ENCODE assay signal across 1 cellular context in the genomic region with DNA sequence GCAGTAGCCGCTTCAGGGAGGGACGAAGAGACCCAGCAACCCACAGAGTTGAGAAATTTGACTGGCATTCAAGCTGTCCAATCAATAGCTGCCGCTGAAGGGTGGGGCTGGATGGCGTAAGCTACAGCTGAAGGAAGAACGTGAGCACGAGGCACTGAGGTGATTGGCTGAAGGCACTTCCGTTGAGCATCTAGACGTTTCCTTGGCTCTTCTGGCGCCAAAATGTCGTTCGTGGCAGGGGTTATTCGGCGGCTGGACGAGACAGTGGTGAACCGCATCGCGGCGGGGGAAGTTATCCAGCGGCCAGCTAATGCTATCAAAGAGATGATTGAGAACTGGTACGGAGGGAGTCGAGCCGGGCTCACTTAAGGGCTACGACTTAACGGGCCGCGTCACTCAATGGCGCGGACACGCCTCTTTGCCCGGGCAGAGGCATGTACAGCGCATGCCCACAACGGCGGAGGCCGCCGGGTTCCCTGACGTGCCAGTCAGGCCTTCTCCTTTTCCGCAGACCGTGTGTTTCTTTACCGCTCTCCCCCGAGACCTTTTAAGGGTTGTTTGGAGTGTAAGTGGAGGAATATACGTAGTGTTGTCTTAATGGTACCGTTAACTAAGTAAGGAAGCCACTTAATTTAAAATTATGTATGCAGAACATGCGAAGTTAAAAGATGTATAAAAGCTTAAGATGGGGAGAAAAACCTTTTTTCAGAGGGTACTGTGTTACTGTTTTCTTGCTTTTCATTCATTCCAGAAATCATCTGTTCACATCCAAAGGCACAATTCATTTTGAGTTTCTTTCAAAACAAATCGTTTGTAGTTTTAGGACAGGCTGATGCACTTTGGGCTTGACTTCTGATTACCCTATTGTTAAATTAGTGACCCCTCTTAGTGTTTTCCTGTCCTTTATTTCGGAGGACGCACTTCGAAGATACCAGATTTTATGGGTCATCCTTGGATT.
A peak's percentile ranks its signal among the peaks of the same experiment; 100 is the strongest.
TF ChIP-seq lines count a peak whose summit lies in the region.

A gene (plus strand): TSS at position 193 of the 958 bp plus-strand sequence. CDS start 30 bp downstream, at position 223.

TF ChIP-seq in HEK293, 187 proteins besides CTCF, POLR2A, EP300 and RAD21 (continued from another document and continues in another):
- TF ChIP-seq HOXA7 (CRISPR knock-in tag; IDR thresholded peaks at IDR 0.05; ENCODE audit: borderline replicate concordance) (no peak), ZBTB48 (tag by site-specific recombination; IDR thresholded peaks at IDR 0.05) (peak; percentile 63; the same call in 1 of the 2 replicates), ZNF76 (tag by site-specific recombination; IDR thresholded peaks at IDR 0.05; ENCODE audit: borderline replicate concordance, low read depth) (peak; percentile 53; the same call in 1 of the 2 replicates), ZNF776 (tag by site-specific recombination; IDR thresholded peaks at IDR 0.05; ENCODE audit: borderline replicate concordance) (no peak), ZNF423 (tag by site-specific recombination; IDR thresholded peaks at IDR 0.05) (no peak), ZNF600 (tag by site-specific recombination; IDR thresholded peaks at IDR 0.05) (0 out of 2 replicates have a peak, but pooled peaks have one; percentile 37), ZNF211 (tag by site-specific recombination; IDR thresholded peaks at IDR 0.05; ENCODE audit: low read depth) (no peak), ZNF629 (tag by site-specific recombination; IDR thresholded peaks at IDR 0.05) (peak; percentile 96), ZEB2 (tag by site-specific recombination; IDR thresholded peaks at IDR 0.05) (peak; percentile 57), ZBTB21 (tag by site-specific recombination; IDR thresholded peaks at IDR 0.05) (peak; percentile 88), ZNF302 (tag by site-specific recombination; IDR thresholded peaks at IDR 0.05; ENCODE audit: low read depth) (no peak), ZNF23 (tag by site-specific recombination; IDR thresholded peaks at IDR 0.05; ENCODE audit: borderline replicate concordance) (no peak), ZNF610 (tag by site-specific recombination; IDR thresholded peaks at IDR 0.05; ENCODE audit: borderline replicate concordance) (no peak), ZNF521 (tag by site-specific recombination; IDR thresholded peaks at IDR 0.05) (no peak), ZNF626 (tag by site-specific recombination; IDR thresholded peaks at IDR 0.05) (no peak), ZNF350 (tag by site-specific recombination; IDR thresholded peaks at IDR 0.05) (no peak), ZNF2 (tag by site-specific recombination; IDR thresholded peaks at IDR 0.05) (peak; percentile 97), ZNF10 (tag by site-specific recombination; IDR thresholded peaks at IDR 0.05) (no peak), ZNF266 (tag by site-specific recombination; IDR thresholded peaks at IDR 0.05; ENCODE audit: low read depth) (no peak), SP2 (tag by site-specific recombination; IDR thresholded peaks at IDR 0.05) (peak; percentile 97), KLF9 (tag by site-specific recombination; IDR thresholded peaks at IDR 0.05; ENCODE audit: low read depth) (peak; percentile 92), REPIN1 (tag by site-specific recombination; IDR thresholded peaks at IDR 0.05; ENCODE audit: low read depth) (no peak), YY1 (tag by site-specific recombination; IDR thresholded peaks at IDR 0.05) (peak; percentile 99), TRIM28 (IDR thresholded peaks at IDR 0.05; ENCODE audit: borderline replicate concordance, low read length) (no peak), ZNF433 (tag by site-specific recombination; IDR thresholded peaks at IDR 0.05; ENCODE audit: low read depth) (no peak), ZNF777 (tag by site-specific recombination; IDR thresholded peaks at IDR 0.05; ENCODE audit: borderline replicate concordance) (no peak), ZXDB (tag by site-specific recombination; IDR thresholded peaks at IDR 0.05) (peak; percentile 92), ZNF677 (tag by site-specific recombination; IDR thresholded peaks at IDR 0.05) (no peak), KLF8 (tag by site-specific recombination; IDR thresholded peaks at IDR 0.05) (peak; percentile 76), BCL11A (tag by site-specific recombination; IDR thresholded peaks at IDR 0.05; ENCODE audit: low read depth) (no peak), ZNF274 (IDR thresholded peaks at IDR 0.05; ENCODE audit: low read length) (no peak), ZNF274 (tag by site-specific recombination; IDR thresholded peaks at IDR 0.05; ENCODE audit: borderline replicate concordance) (no peak), GLIS1 (tag by site-specific recombination; IDR thresholded peaks at IDR 0.05) (peak; percentile 30; the same call in 1 of the 2 replicates), ZNF707 (tag by site-specific recombination; IDR thresholded peaks at IDR 0.05) (no peak), SETDB1 (IDR thresholded peaks at IDR 0.05; ENCODE audit: insufficient read length, low read length) (peak; percentile 74), ZNF394 (tag by site-specific recombination; IDR thresholded peaks at IDR 0.05; ENCODE audit: borderline replicate concordance) (peak; percentile 36; the same call in 1 of the 2 replicates), ZNF555 (tag by site-specific recombination; conservative IDR thresholded peaks at IDR 0.05) (no peak), GLIS2 (tag by site-specific recombination; IDR thresholded peaks at IDR 0.05) (no peak), ZNF426 (tag by site-specific recombination; IDR thresholded peaks at IDR 0.05) (no peak), ZNF37A (tag by site-specific recombination; IDR thresholded peaks at IDR 0.05) (no peak), OSR2 (tag by site-specific recombination; IDR thresholded peaks at IDR 0.05) (peak; percentile 69), ZNF660 (tag by site-specific recombination; IDR thresholded peaks at IDR 0.05) (peak; percentile 31; the same call in 1 of the 2 replicates), ZNF157 (tag by site-specific recombination; IDR thresholded peaks at IDR 0.05) (no peak), ZNF510 (tag by site-specific recombination; IDR thresholded peaks at IDR 0.05; ENCODE audit: insufficient replicate concordance) (no peak)
- TF ChIP-seq, protein P1, sequence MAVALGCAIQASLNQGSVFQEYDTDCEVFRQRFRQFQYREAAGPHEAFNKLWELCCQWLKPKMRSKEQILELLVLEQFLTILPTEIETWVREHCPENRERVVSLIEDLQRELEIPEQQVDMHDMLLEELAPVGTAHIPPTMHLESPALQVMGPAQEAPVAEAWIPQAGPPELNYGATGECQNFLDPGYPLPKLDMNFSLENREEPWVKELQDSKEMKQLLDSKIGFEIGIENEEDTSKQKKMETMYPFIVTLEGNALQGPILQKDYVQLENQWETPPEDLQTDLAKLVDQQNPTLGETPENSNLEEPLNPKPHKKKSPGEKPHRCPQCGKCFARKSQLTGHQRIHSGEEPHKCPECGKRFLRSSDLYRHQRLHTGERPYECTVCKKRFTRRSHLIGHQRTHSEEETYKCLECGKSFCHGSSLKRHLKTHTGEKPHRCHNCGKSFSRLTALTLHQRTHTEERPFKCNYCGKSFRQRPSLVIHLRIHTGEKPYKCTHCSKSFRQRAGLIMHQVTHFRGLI (tag by site-specific recombination; IDR thresholded peaks at IDR 0.05): no peak
- TF ChIP-seq, protein P2, sequence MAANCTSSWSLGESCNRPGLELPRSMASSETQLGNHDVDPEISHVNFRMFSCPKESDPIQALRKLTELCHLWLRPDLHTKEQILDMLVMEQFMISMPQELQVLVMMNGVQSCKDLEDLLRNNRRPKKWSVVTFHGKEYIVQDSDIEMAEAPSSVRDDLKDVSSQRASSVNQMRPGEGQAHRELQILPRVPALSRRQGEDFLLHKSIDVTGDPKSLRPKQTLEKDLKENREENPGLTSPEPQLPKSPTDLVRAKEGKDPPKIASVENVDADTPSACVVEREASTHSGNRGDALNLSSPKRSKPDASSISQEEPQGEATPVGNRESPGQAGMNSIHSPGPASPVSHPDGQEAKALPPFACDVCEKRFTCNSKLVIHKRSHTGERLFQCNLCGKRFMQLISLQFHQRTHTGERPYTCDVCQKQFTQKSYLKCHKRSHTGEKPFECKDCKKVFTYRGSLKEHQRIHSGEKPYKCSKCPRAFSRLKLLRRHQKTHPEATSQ (tag by site-specific recombination; IDR thresholded peaks at IDR 0.05): no peak
- TF ChIP-seq, protein P3, sequence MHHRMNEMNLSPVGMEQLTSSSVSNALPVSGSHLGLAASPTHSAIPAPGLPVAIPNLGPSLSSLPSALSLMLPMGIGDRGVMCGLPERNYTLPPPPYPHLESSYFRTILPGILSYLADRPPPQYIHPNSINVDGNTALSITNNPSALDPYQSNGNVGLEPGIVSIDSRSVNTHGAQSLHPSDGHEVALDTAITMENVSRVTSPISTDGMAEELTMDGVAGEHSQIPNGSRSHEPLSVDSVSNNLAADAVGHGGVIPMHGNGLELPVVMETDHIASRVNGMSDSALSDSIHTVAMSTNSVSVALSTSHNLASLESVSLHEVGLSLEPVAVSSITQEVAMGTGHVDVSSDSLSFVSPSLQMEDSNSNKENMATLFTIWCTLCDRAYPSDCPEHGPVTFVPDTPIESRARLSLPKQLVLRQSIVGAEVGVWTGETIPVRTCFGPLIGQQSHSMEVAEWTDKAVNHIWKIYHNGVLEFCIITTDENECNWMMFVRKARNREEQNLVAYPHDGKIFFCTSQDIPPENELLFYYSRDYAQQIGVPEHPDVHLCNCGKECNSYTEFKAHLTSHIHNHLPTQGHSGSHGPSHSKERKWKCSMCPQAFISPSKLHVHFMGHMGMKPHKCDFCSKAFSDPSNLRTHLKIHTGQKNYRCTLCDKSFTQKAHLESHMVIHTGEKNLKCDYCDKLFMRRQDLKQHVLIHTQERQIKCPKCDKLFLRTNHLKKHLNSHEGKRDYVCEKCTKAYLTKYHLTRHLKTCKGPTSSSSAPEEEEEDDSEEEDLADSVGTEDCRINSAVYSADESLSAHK (tag by site-specific recombination; IDR thresholded peaks at IDR 0.05): no peak
- TF ChIP-seq, protein P4, sequence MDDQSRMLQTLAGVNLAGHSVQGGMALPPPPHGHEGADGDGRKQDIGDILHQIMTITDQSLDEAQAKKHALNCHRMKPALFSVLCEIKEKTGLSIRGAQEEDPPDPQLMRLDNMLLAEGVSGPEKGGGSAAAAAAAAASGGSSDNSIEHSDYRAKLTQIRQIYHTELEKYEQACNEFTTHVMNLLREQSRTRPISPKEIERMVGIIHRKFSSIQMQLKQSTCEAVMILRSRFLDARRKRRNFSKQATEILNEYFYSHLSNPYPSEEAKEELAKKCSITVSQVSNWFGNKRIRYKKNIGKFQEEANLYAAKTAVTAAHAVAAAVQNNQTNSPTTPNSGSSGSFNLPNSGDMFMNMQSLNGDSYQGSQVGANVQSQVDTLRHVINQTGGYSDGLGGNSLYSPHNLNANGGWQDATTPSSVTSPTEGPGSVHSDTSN (CRISPR knock-in tag; IDR thresholded peaks at IDR 0.05): no peak; the same call in 1 of the 2 replicates
- TF ChIP-seq, protein P5, sequence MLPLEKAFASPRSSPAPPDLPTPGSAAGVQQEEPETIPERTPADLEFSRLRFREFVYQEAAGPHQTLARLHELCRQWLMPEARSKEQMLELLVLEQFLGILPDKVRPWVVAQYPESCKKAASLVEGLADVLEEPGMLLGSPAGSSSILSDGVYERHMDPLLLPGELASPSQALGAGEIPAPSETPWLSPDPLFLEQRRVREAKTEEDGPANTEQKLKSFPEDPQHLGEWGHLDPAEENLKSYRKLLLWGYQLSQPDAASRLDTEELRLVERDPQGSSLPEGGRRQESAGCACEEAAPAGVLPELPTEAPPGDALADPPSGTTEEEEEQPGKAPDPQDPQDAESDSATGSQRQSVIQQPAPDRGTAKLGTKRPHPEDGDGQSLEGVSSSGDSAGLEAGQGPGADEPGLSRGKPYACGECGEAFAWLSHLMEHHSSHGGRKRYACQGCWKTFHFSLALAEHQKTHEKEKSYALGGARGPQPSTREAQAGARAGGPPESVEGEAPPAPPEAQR (tag by site-specific recombination; IDR thresholded peaks at IDR 0.05): no peak
- TF ChIP-seq, protein P6, sequence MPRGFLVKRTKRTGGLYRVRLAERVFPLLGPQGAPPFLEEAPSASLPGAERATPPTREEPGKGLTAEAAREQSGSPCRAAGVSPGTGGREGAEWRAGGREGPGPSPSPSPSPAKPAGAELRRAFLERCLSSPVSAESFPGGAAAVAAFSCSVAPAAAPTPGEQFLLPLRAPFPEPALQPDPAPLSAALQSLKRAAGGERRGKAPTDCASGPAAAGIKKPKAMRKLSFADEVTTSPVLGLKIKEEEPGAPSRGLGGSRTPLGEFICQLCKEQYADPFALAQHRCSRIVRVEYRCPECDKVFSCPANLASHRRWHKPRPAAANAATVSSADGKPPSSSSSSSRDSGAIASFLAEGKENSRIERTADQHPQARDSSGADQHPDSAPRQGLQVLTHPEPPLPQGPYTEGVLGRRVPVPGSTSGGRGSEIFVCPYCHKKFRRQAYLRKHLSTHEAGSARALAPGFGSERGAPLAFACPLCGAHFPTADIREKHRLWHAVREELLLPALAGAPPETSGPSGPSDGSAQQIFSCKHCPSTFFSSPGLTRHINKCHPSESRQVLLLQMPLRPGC (tag by site-specific recombination; IDR thresholded peaks at IDR 0.05): peak; percentile 24; the same call in 1 of the 2 replicates
- TF ChIP-seq, protein P7, sequence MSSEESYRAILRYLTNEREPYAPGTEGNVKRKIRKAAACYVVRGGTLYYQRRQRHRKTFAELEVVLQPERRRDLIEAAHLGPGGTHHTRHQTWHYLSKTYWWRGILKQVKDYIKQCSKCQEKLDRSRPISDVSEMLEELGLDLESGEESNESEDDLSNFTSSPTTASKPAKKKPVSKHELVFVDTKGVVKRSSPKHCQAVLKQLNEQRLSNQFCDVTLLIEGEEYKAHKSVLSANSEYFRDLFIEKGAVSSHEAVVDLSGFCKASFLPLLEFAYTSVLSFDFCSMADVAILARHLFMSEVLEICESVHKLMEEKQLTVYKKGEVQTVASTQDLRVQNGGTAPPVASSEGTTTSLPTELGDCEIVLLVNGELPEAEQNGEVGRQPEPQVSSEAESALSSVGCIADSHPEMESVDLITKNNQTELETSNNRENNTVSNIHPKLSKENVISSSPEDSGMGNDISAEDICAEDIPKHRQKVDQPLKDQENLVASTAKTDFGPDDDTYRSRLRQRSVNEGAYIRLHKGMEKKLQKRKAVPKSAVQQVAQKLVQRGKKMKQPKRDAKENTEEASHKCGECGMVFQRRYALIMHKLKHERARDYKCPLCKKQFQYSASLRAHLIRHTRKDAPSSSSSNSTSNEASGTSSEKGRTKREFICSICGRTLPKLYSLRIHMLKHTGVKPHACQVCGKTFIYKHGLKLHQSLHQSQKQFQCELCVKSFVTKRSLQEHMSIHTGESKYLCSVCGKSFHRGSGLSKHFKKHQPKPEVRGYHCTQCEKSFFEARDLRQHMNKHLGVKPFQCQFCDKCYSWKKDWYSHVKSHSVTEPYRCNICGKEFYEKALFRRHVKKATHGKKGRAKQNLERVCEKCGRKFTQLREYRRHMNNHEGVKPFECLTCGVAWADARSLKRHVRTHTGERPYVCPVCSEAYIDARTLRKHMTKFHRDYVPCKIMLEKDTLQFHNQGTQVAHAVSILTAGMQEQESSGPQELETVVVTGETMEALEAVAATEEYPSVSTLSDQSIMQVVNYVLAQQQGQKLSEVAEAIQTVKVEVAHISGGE (tag by site-specific recombination; conservative IDR thresholded peaks at IDR 0.05; ENCODE audit: low read depth): peak; percentile 31; the same call in 1 of the 2 replicates
- TF ChIP-seq, protein P8, sequence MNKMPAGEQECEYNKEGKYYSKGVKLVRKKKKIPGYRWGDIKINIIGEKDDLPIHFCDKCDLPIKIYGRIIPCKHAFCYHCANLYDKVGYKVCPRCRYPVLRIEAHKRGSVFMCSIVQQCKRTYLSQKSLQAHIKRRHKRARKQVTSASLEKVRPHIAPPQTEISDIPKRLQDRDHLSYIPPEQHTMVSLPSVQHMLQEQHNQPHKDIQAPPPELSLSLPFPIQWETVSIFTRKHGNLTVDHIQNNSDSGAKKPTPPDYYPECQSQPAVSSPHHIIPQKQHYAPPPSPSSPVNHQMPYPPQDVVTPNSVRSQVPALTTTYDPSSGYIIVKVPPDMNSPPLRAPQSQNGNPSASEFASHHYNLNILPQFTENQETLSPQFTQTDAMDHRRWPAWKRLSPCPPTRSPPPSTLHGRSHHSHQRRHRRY (tag by site-specific recombination; IDR thresholded peaks at IDR 0.05): no peak
